Comparison of ENCODE assay signal across 9 cellular contexts in genomic region chr14:99794156-99794780, GRCh38. TPM values are rescaled to one million over a fixed set of nuclear protein-coding genes. Genes with fewer than 3 reads are reported as not detected.
DNase-seq lines count a peak whose midpoint lies in the region; ATAC-seq, FAIRE-seq and TF ChIP-seq lines count a peak whose summit lies in the region.
"Had no signal": no experiment of that assay in that cellular context is flagged by ENCODE, and none has a peak within 500 bp of the region (broad histone marks: within the 10 kb centered on the region; RNA-seq: fewer than 3 reads in every experiment).

No MANE protein-coding gene starts in this region.

- peaks cover 0 to 11% of the 10 kb centered on the region in 2 donors for H3K4me1 ChIP-seq in kidney (ENCODE audit: control insufficient read depth in 1 of 2, insufficient read depth in 1 of 2, low read depth in 1 of 2, low read length in 2 of 2)
- peaks cover 0 to 24% (median 13%) of the 10 kb centered on the region in 4 donors for H3K4me1 ChIP-seq in tibial artery
- H3K4me1 ChIP-seq in body of pancreas = peaks cover 40% of the 10 kb centered on the region

- no peak for DNase-seq in activated T-cell treated with anti-CD3 and anti-CD28 coated beads, Interleukin-2, amount 50 U/mL, for 24 hours
- no peak for DNase-seq in activated T-cell treated with anti-CD3 and anti-CD28 coated beads, Interleukin-2, amount 50 U/mL, for 48 hours
- no peak for DNase-seq in activated naive CD8-positive, alpha-beta T cell treated with anti-CD3 and anti-CD28 coated beads, Interleukin-2, amount 50 U/mL, for 24 hours
- DNase-seq in kidney (no peak), tibial artery (no peak), amygdala (lab: John Stamatoyannopoulos, UW) (no peak), kidney tubule cell (ENCODE audit: low spot score) (no peak), body of pancreas (no peak)
- DNase-seq: NCI-H226 had no signal

- intact Hi-C loops in kidney (cut with DNase I) (no loop called here), tibial artery (cut with DNase I; ENCODE audit: low total_unique reads) (loop anchor here (5.0 kb wide), 1 partner anchor 57 kb away; no protein-coding TSS in a partner anchor), body of pancreas (cut with DNase I) (no loop called here)

- peaks cover 55% of the 10 kb centered on the region for H3K27me3 Mint-ChIP-seq in activated T-cell treated with anti-CD3 and anti-CD28 coated beads, Interleukin-2, amount 50 U/mL, for 24 hours
- H3K27me3 Mint-ChIP-seq in activated naive CD8-positive, alpha-beta T cell treated with anti-CD3 and anti-CD28 coated beads, Interleukin-2, amount 50 U/mL, for 24 hours = peaks cover 55% of the 10 kb centered on the region

- TF ChIP-seq POLR2A in body of pancreas (IDR thresholded peaks at IDR 0.05) = no peak

- peaks cover 20% of the 10 kb centered on the region for H3K4me1 Mint-ChIP-seq in activated T-cell treated with anti-CD3 and anti-CD28 coated beads, Interleukin-2, amount 50 U/mL, for 24 hours (ENCODE audit: low read depth)
- peaks cover 15% of the 10 kb centered on the region for H3K4me1 Mint-ChIP-seq in activated naive CD8-positive, alpha-beta T cell treated with anti-CD3 and anti-CD28 coated beads, Interleukin-2, amount 50 U/mL, for 24 hours

- H3K27me3 ChIP-seq in tibial artery (no peaks in the 10 kb centered on the region), body of pancreas (no peaks in the 10 kb centered on the region)

- no peaks in the 10 kb centered on the region for H3K36me3 Mint-ChIP-seq in activated T-cell treated with anti-CD3 and anti-CD28 coated beads, Interleukin-2, amount 50 U/mL, for 24 hours (ENCODE audit: low read depth)
- H3K36me3 Mint-ChIP-seq in activated naive CD8-positive, alpha-beta T cell treated with anti-CD3 and anti-CD28 coated beads, Interleukin-2, amount 50 U/mL, for 24 hours (ENCODE audit: low read depth) = no peaks in the 10 kb centered on the region

- ATAC-seq in activated naive CD8-positive, alpha-beta T cell treated with anti-CD3 and anti-CD28 coated beads, Interleukin-2, amount 50 U/mL, for 24 hours = no peak
- no peak for ATAC-seq in body of pancreas

- H3K4me3 Mint-ChIP-seq in activated T-cell treated with anti-CD3 and anti-CD28 coated beads, Interleukin-2, amount 50 U/mL, for 24 hours = peak overlapping the region; percentile 67
- peak overlapping the region; percentile 68 for H3K4me3 Mint-ChIP-seq in activated naive CD8-positive, alpha-beta T cell treated with anti-CD3 and anti-CD28 coated beads, Interleukin-2, amount 50 U/mL, for 24 hours

- H3K9ac ChIP-seq in kidney (ENCODE audit: low read length in 2 of 2) = peak overlapping the region; percentile 47 to 71

- 36 to 45% methylated on average over 4 of the region's 4 CpGs for WGBS in body of pancreas, 2 donors

- no peaks in the 10 kb centered on the region for H3K9me3 Mint-ChIP-seq in activated T-cell treated with anti-CD3 and anti-CD28 coated beads, Interleukin-2, amount 50 U/mL, for 24 hours
- no peaks in the 10 kb centered on the region for H3K9me3 Mint-ChIP-seq in activated naive CD8-positive, alpha-beta T cell treated with anti-CD3 and anti-CD28 coated beads, Interleukin-2, amount 50 U/mL, for 24 hours

- no peaks in the 10 kb centered on the region for H3K36me3 ChIP-seq in kidney (ENCODE audit: control insufficient read depth in 1 of 2, insufficient read depth in 2 of 2, low read length in 2 of 2)
- no peaks in the 10 kb centered on the region for H3K36me3 ChIP-seq in tibial artery
- H3K36me3 ChIP-seq in body of pancreas (replicated peaks in 1 of 2; ENCODE audit: insufficient read depth in 1 of 2, low read depth in 2 of 2) = no peaks in the 10 kb centered on the region

- H3K27ac Mint-ChIP-seq in activated T-cell treated with anti-CD3 and anti-CD28 coated beads, Interleukin-2, amount 50 U/mL, for 24 hours = no peak overlapping the region
- no peak overlapping the region for H3K27ac Mint-ChIP-seq in activated naive CD8-positive, alpha-beta T cell treated with anti-CD3 and anti-CD28 coated beads, Interleukin-2, amount 50 U/mL, for 24 hours

- H3K27ac ChIP-seq in kidney (ENCODE audit: low read depth in 2 of 2, low read length in 2 of 2) = no peak overlapping the region
- peak overlapping the region; percentile 35 to 92 for H3K27ac ChIP-seq in tibial artery
- no peak overlapping the region for H3K27ac ChIP-seq in body of pancreas

- TF ChIP-seq CTCF in kidney (IDR thresholded peaks at IDR 0.05; ENCODE audit: borderline replicate concordance, extremely low read depth, insufficient read depth) = no peak
- no peak for TF ChIP-seq CTCF in tibial artery (IDR thresholded peaks at IDR 0.05)
- TF ChIP-seq CTCF in body of pancreas (IDR thresholded peaks at IDR 0.05) = no peak

- FAIRE-seq in kidney (lab: Jason Lieb, UNC) = no peak

- no peaks in the 10 kb centered on the region for H3K9me3 ChIP-seq in kidney (ENCODE audit: control insufficient read depth in 1 of 2, low read length in 2 of 2)
- no peaks in the 10 kb centered on the region for H3K9me3 ChIP-seq in tibial artery
- H3K9me3 ChIP-seq in body of pancreas = no peaks in the 10 kb centered on the region

- peak overlapping the region; percentile 66 to 70 for H3K4me3 ChIP-seq in kidney (ENCODE audit: low read length in 2 of 2)
- H3K4me3 ChIP-seq in tibial artery = peak overlapping the region; percentile 65 to 69
- no peak overlapping the region for H3K4me3 ChIP-seq in body of pancreas

RNA-seq across cellular contexts. Expression of gene EML1, which starts 1.1 kb away (rescaled TPM):
- total RNA-seq in kidney = 35.9 TPM
- polyA plus RNA-seq in kidney (ENCODE audit: insufficient read depth, low read depth, low replicate concordance) = 7.9 TPM
- total RNA-seq in body of pancreas = 10 to 100 TPM; 23.6 to 34.6 TPM

Comparison
In these comparisons a context has a peak if more than half of its experiments do, and no peak if none do; other contexts are left out.
1. H3K27ac ChIP-seq: peak in tibial artery (2 of 2); none in kidney (0 of 2) and body of pancreas (0 of 4).
2. H3K4me3 ChIP-seq: peak in kidney (2 of 2) and tibial artery (2 of 2); none in body of pancreas (0 of 2).